In genomic region chr22:46355369-46355995, GRCh38 we compare ENCODE assay signal across 8 cellular contexts. TPM values are rescaled to one million over a fixed set of nuclear protein-coding genes. Genes with fewer than 3 reads are reported as not detected.
A peak's percentile ranks its signal among the peaks of the same experiment; 100 is the strongest.
DNase-seq lines count a peak whose midpoint lies in the region; ATAC-seq and TF ChIP-seq lines count a peak whose summit lies in the region.

No MANE protein-coding gene starts in this region.

- H3K4me3 ChIP-seq in PC-9 (no peak overlapping the region), fibroblast of villous mesenchyme (ENCODE audit: low read depth, low read length) (no peak overlapping the region), osteoblast (ENCODE audit: insufficient read depth, low read length) (no peak overlapping the region)

- H2AFZ ChIP-seq in PC-9 (no peak overlapping the region), osteoblast (ENCODE audit: low read length) (no peak overlapping the region)

- H3F3A ChIP-seq in PC-9 (ENCODE audit: insufficient read depth, low read depth): peaks cover 23% of the 10 kb centered on the region

- H3K79me2 ChIP-seq in PC-9 (ENCODE audit: low read depth) (no peaks in the 10 kb centered on the region), osteoblast (ENCODE audit: insufficient read depth, low read length) (no peaks in the 10 kb centered on the region)

- H3K27ac ChIP-seq in PC-9: no peak overlapping the region
- H3K27ac ChIP-seq in osteoblast (ENCODE audit: low read depth, low read length): no peak overlapping the region

- no peaks in the 10 kb centered on the region for H3K9me2 ChIP-seq in PC-9 (ENCODE audit: insufficient read depth)

- TF ChIP-seq CTCF in PC-9 (conservative IDR thresholded peaks at IDR 0.05) (peak; percentile 95), fibroblast of villous mesenchyme (IDR thresholded peaks at IDR 0.05; ENCODE audit: insufficient read depth, low read depth, low read length) (peak; percentile 77), osteoblast (IDR thresholded peaks at IDR 0.05; ENCODE audit: extremely low read depth, low read depth, low read length) (peak; percentile 76)

- DNase-seq in AG08395 (ENCODE audit: low spot score): peak; percentile 78
- DNase-seq in GM19238 (ENCODE audit: insufficient read length, low spot score): peak; percentile 69
- DNase-seq in PC-9: peak; percentile 49 to 69
- peak; percentile 17 for DNase-seq in activated effector memory CD4-positive, alpha-beta T cell treated with Interleukin-2 at 50 U/mL for 16 hours
- peak; percentile 46 for DNase-seq in fibroblast of villous mesenchyme (ENCODE audit: low read depth)
- DNase-seq in osteoblast (ENCODE audit: insufficient read length, low spot score, missing footprints): peak; percentile 97
- DNase-seq in ureter (ENCODE audit: low spot score): peak; percentile 76

- CTCF ChIA-PET in PC-9 (lab: Charles Lee): interaction anchor here (1.1 kb wide), 1 partner anchor 183 kb away, joined by 3 read pairs; no protein-coding TSS in a partner anchor

- 0 out of 2 replicates have a peak, but pooled peaks cover 4% of the 10 kb centered on the region for H3K36me3 ChIP-seq in PC-9 (ENCODE audit: low read depth)
- peaks cover 34% of the 10 kb centered on the region for H3K36me3 ChIP-seq in osteoblast (ENCODE audit: insufficient read depth, low read length)

- H3K27me3 ChIP-seq in PC-9 (ENCODE audit: insufficient read depth, low read depth): no peaks in the 10 kb centered on the region
- no peaks in the 10 kb centered on the region for H3K27me3 ChIP-seq in osteoblast (ENCODE audit: insufficient read depth, low read length)

- H3K4me2 ChIP-seq in PC-9 (no peak overlapping the region), osteoblast (ENCODE audit: insufficient read depth, low read length) (no peak overlapping the region)

- POLR2A ChIA-PET in PC-9 (lab: Charles Lee; ENCODE audit: unreplicated experiment): no interaction called here

- intact Hi-C loops in PC-9 (cut with micrococcal nuclease; ENCODE audit: unreplicated experiment): loop anchor here (1.0 kb wide), 1 partner anchor 187 kb away; no protein-coding TSS in a partner anchor

- no TSS peak for BruUV-seq in PC-9 (replicated peaks; lab: Mats Ljungman, UMichigan)

- H3K4me1 ChIP-seq in PC-9 (replicated peaks; ENCODE audit: insufficient read depth) (0 out of 2 replicates have a peak, but pooled peaks cover 3% of the 10 kb centered on the region), osteoblast (ENCODE audit: insufficient read depth, low read length) (no peaks in the 10 kb centered on the region)

- H4K20me1 ChIP-seq in PC-9 (ENCODE audit: insufficient read depth) (peaks cover 21% of the 10 kb centered on the region), osteoblast (ENCODE audit: insufficient read depth, low read length) (peaks cover 31% of the 10 kb centered on the region)

- no peak for ATAC-seq in HG02885 (IDR thresholded peaks at IDR 0.05; ENCODE audit: poor library complexity, unreplicated experiment)

- H3K9me3 ChIP-seq in PC-9 (ENCODE audit: insufficient read depth, low read depth) (no peaks in the 10 kb centered on the region), osteoblast (ENCODE audit: low read depth, low read length) (no peaks in the 10 kb centered on the region)

RNA-seq across cellular contexts. Expression of gene TRMU, which starts 20.0 kb away (rescaled TPM):
- total RNA-seq in PC-9 (2021): 51.5 and 58.2 TPM in 2 replicates
- 21.6 and 31.1 TPM in 2 replicates for total RNA-seq in fibroblast of villous mesenchyme
- total RNA-seq in osteoblast: 18.9 and 22.1 TPM in 2 replicates
- 61.4 TPM for total RNA-seq in ureter

RNA-seq across cellular contexts. Expression of gene GTSE1, which starts 58.8 kb away (rescaled TPM):
- 51.5 and 64.6 TPM in 2 replicates for total RNA-seq in PC-9 (2021)
- total RNA-seq in fibroblast of villous mesenchyme: 7.4 and 10.4 TPM in 2 replicates
- total RNA-seq in osteoblast: 1.8 and 2.1 TPM in 2 replicates
- 1.6 TPM for total RNA-seq in ureter

Comparison
In these comparisons a context has a peak if more than half of its experiments do, and no peak if none do; other contexts are left out.
1. DNase-seq: peak in every context shown above with its lines; median percentile 97 in osteoblast; 78 in AG08395; 76 in ureter; 69 in GM19238; 59 in PC-9; 46 in fibroblast of villous mesenchyme; 17 in activated effector memory CD4-positive, alpha-beta T cell treated with Interleukin-2 at 50 U/mL for 16 hours.